In genomic region chr13:19960673-19961015, GRCh38 we compare ENCODE assay signal across 8 cellular contexts. TPM values are rescaled to one million over a fixed set of nuclear protein-coding genes. Genes with fewer than 3 reads are reported as not detected.
DNase-seq lines count a peak whose midpoint lies in the region; ATAC-seq, FAIRE-seq and TF ChIP-seq lines count a peak whose summit lies in the region.

No MANE protein-coding gene starts in this region.

- no peaks in the 10 kb centered on the region for H3K9me3 ChIP-seq in DND-41 (ENCODE audit: insufficient read depth, low read length, severe bottlenecking)
- H3K9me3 ChIP-seq in NT2/D1 (ENCODE audit: insufficient read depth, low read length), result no peaks in the 10 kb centered on the region

- no peak for TF ChIP-seq CTCF in DND-41 (IDR thresholded peaks at IDR 0.05; ENCODE audit: borderline replicate concordance, extremely low read depth, low read length, poor library complexity, severe bottlenecking)
- no peak for TF ChIP-seq CTCF in neural crest cell (conservative IDR thresholded peaks at IDR 0.05)

- H3K4me1 ChIP-seq in DND-41 (ENCODE audit: insufficient read depth, low read length) (peaks cover 42% of the 10 kb centered on the region), NT2/D1 (ENCODE audit: insufficient read depth, insufficient read length) (no peaks in the 10 kb centered on the region)

- H3K36me3 ChIP-seq in DND-41 (ENCODE audit: insufficient read depth, low read length), result peaks cover 41% of the 10 kb centered on the region
- peaks cover 5% of the 10 kb centered on the region for H3K36me3 ChIP-seq in NT2/D1 (ENCODE audit: insufficient read depth, insufficient read length, low read length)

- H3K4me1 Mint-ChIP-seq in neural crest cell, result peaks cover 27% of the 10 kb centered on the region

- H3K27me3 Mint-ChIP-seq in neural crest cell (ENCODE audit: low read depth), result peaks cover 2% of the 10 kb centered on the region

- no peak for FAIRE-seq in frontal cortex (lab: Jason Lieb, UNC)

- H3K27ac ChIP-seq in DND-41 (ENCODE audit: low read length), result peak overlapping the region; percentile 52; the same call in 1 of the 2 replicates

- H2AFZ ChIP-seq in DND-41 (ENCODE audit: low read depth, low read length), result no peak overlapping the region

- H3K79me2 ChIP-seq in DND-41 (ENCODE audit: insufficient read depth, low read length), result peaks cover 62% of the 10 kb centered on the region

- no peak for ATAC-seq in DND-41 (ENCODE audit: insufficient read depth, low read depth)
- ATAC-seq in GM21528 (IDR thresholded peaks at IDR 0.05; ENCODE audit: low FRiP score, unreplicated experiment), result no peak

- H3K4me3 Mint-ChIP-seq in neural crest cell, result peak overlapping the region; percentile 99

- H3K27me3 ChIP-seq in DND-41 (ENCODE audit: insufficient read depth, low read length, poor library complexity) (peaks cover 7% of the 10 kb centered on the region), NT2/D1 (ENCODE audit: insufficient read depth, insufficient read length) (no peaks in the 10 kb centered on the region)

- peak overlapping the region; percentile 69 for H3K9ac ChIP-seq in DND-41 (ENCODE audit: low read depth, low read length)
- H3K9ac ChIP-seq in NT2/D1 (ENCODE audit: insufficient read length, low read depth), result no peak overlapping the region

- no peaks in the 10 kb centered on the region for H3K9me3 Mint-ChIP-seq in neural crest cell

- DNase-seq in DND-41 (no peak), NT2/D1 (ENCODE audit: low read depth, low spot score) (no peak), dermis blood vessel endothelial cell (peak; percentile 11), neural crest cell (ENCODE audit: low read depth, low spot score) (no peak), frontal cortex (ENCODE audit: low spot score in 2 of 2) (no peak), NCI-H2081 treated with DMSO at 0.1 percent for 48 hours (lab: John Stamatoyannopoulos, UW) (no peak)
- no peak for DNase-seq in NK-92 treated with Interleukin-12 subunit alpha and Interleukin-12 subunit beta, amount 100 ng/mL, for 24 hours (lab: John Stamatoyannopoulos, UW)

- H3K4me3 ChIP-seq in DND-41 (ENCODE audit: low read depth in 1 of 2, low read length in 2 of 2), result peak overlapping the region; percentile 4 to 58; a peak in 3 of 4 replicates
- H3K4me3 ChIP-seq in NT2/D1 (ENCODE audit: insufficient read length, low read depth), result peak overlapping the region; percentile 21

- H4K20me1 ChIP-seq in DND-41 (ENCODE audit: insufficient read depth, low read length), result peaks cover 21% of the 10 kb centered on the region

- no peak overlapping the region for H3K27ac Mint-ChIP-seq in neural crest cell (ENCODE audit: unreplicated experiment)

- H3K36me3 Mint-ChIP-seq in neural crest cell (ENCODE audit: low read depth), result peaks cover 3% of the 10 kb centered on the region

- H3K4me2 ChIP-seq in DND-41 (ENCODE audit: insufficient read depth, low read length), result peak overlapping the region; percentile 94

RNA-seq across cellular contexts. Expression of gene ZMYM2, which starts 2.1 kb away (rescaled TPM):
- total RNA-seq in dermis blood vessel endothelial cell, result 68.8 and 81.3 TPM in 2 replicates
- total RNA-seq in neural crest cell, result 134 TPM in 2 replicates
- total RNA-seq in frontal cortex, result 180 TPM
